In genomic region chr13:30493670-30494381, GRCh38 we compare ENCODE assay signal across 25 cellular contexts.
"Had no signal": no experiment of that assay in that cellular context is flagged by ENCODE, and none has a peak within 500 bp of the region (broad histone marks: within the 10 kb centered on the region; RNA-seq: fewer than 3 reads in every experiment).

No MANE protein-coding gene starts in this region.

- FAIRE-seq: endometrium had no signal

- H3K36me3 ChIP-seq: neural progenitor cell, prostate gland, right atrium auricular region, tibial nerve, uterus had no signal

- H3K9me3 ChIP-seq: mucosa of descending colon, prostate gland, right atrium auricular region, tibial nerve, uterus had no signal

- H3K4me3 ChIP-seq: coronary artery, mucosa of descending colon, neural progenitor cell, prostate gland, right atrium auricular region, skin epidermis, tibial nerve, uterus had no signal

- H3K27ac ChIP-seq: coronary artery, neural progenitor cell, prostate gland, right atrium auricular region, skin epidermis, tibial nerve, uterus had no signal

- H3K4me1 ChIP-seq: neural progenitor cell, prostate gland, right atrium auricular region, tibial nerve, uterus had no signal

- ATAC-seq: left ventricle myocardium superior; mucosa of descending colon; stimulated activated naive CD8-positive, alpha-beta T cell treated with anti-CD3 and anti-CD28 coated beads, Interleukin-15, Interleukin-2, amounts not matched to agents 100 U/mL and 50 U/mL, for 24 hours had no signal

- H3K27me3 ChIP-seq: neural progenitor cell, right atrium auricular region, tibial nerve, uterus had no signal

- DNase-seq: activated B cell treated with CpG ODN at 0.5 μM for 24 hours; activated CD4-positive, alpha-beta T cell treated with anti-CD3 and anti-CD28 coated beads, Interleukin-2, amount 10 ng/mL, durations not matched to agents 24 days and 14 days; activated CD8-positive, alpha-beta memory T cell treated with anti-CD3 and anti-CD28 coated beads for 24 hours; activated CD8-positive, alpha-beta memory T cell treated with anti-CD3 and anti-CD28 coated beads, Interleukin-2, amount 50 U/mL, for 48 hours; activated effector memory CD4-positive, alpha-beta T cell treated with Interleukin-2 at 50 U/mL for 16 hours; activated naive CD4-positive, alpha-beta T cell treated with anti-CD3 and anti-CD28 coated beads, Interleukin-2, amount 50 U/mL, for 16 hours; activated T-cell treated with anti-CD3 and anti-CD28 coated beads, Interleukin-2, amount 50 U/mL, for 48 hours; aorta; erythroblast; foreskin melanocyte; glutamatergic neuron; left ventricle myocardium superior; mesenchymal stem cell; mucosa of descending colon; naive B cell; stimulated activated naive CD8-positive, alpha-beta T cell treated with anti-CD3 and anti-CD28 coated beads, Interleukin-15, Interleukin-2, amounts not matched to agents 100 U/mL and 50 U/mL, for 24 hours; T-helper 9 cell; uterus had no signal
